8 cellular contexts compared by ENCODE assay signal in genomic region chr1:206706298-206706791, GRCh38. TPM values are rescaled to one million over a fixed set of nuclear protein-coding genes. Genes with fewer than 3 reads are reported as not detected.
DNase-seq lines count a peak whose midpoint lies in the region; ATAC-seq lines count a peak whose summit lies in the region.

No MANE protein-coding gene starts in this region.

- no peaks in the 10 kb centered on the region for H3K9me3 Mint-ChIP-seq in activated CD4-positive, alpha-beta T cell treated with anti-CD3 and anti-CD28 coated beads, Interleukin-2, amount 10 ng/mL, durations not matched to agents 24 days and 14 days

- H3K4me3 Mint-ChIP-seq in activated CD4-positive, alpha-beta T cell treated with anti-CD3 and anti-CD28 coated beads, Interleukin-2, amount 10 ng/mL, durations not matched to agents 24 days and 14 days, result peak overlapping the region; percentile 55

- peaks cover 84% of the 10 kb centered on the region for H3K4me1 Mint-ChIP-seq in activated CD4-positive, alpha-beta T cell treated with anti-CD3 and anti-CD28 coated beads, Interleukin-2, amount 10 ng/mL, durations not matched to agents 24 days and 14 days

- H3K27ac Mint-ChIP-seq in activated CD4-positive, alpha-beta T cell treated with anti-CD3 and anti-CD28 coated beads, Interleukin-2, amount 10 ng/mL, durations not matched to agents 24 days and 14 days, result peak overlapping the region; percentile 75

- ATAC-seq in left ventricle myocardium superior (peak; percentile 6), GM19397 (IDR thresholded peaks at IDR 0.05; ENCODE audit: unreplicated experiment) (no peak)

- DNase-seq in NCI-H2227 (lab: John Stamatoyannopoulos, UW; ENCODE audit: unreplicated experiment) (peak; percentile 16), NCI-H2227 treated with DMSO at 0.1 percent for 48 hours (lab: John Stamatoyannopoulos, UW) (no peak), left ventricle myocardium superior (no peak), superior temporal gyrus (ENCODE audit: extremely low spot score) (no peak), GDM1 (lab: John Stamatoyannopoulos, UW) (no peak)
- peak; percentile 70 for DNase-seq in activated CD4-positive, alpha-beta T cell treated with anti-CD3 and anti-CD28 coated beads, Interleukin-2, amount 10 ng/mL, durations not matched to agents 24 days and 14 days
- peak in 2 of 3 experiments; percentile 24 to 74 for DNase-seq in stimulated activated CD4-positive, alpha-beta T cell treated with anti-CD3 and anti-CD28 coated beads, TNF-alpha, amount 100 ng/mL, for 24 hours (ENCODE audit: low read depth in 3 of 3)

- H3K36me3 Mint-ChIP-seq in activated CD4-positive, alpha-beta T cell treated with anti-CD3 and anti-CD28 coated beads, Interleukin-2, amount 10 ng/mL, durations not matched to agents 24 days and 14 days (ENCODE audit: low read depth), result peaks cover 14% of the 10 kb centered on the region

- intact Hi-C loops in activated CD4-positive, alpha-beta T cell treated with anti-CD3 and anti-CD28 coated beads, Interleukin-2, amount 10 ng/mL, durations not matched to agents 24 days and 14 days (cut with micrococcal nuclease), result no loop called here
- intact Hi-C loops in left ventricle myocardium superior (cut with micrococcal nuclease), result no loop called here

- H3K27me3 Mint-ChIP-seq in activated CD4-positive, alpha-beta T cell treated with anti-CD3 and anti-CD28 coated beads, Interleukin-2, amount 10 ng/mL, durations not matched to agents 24 days and 14 days, result no peaks in the 10 kb centered on the region

RNA-seq across cellular contexts. Expression of gene MAPKAPK2, which starts 21.6 kb away (rescaled TPM):
- 95.1 and 97.4 TPM in 2 replicates for total RNA-seq in activated CD4-positive, alpha-beta T cell treated with anti-CD3 and anti-CD28 coated beads, Interleukin-2, amount 10 ng/mL, durations not matched to agents 24 days and 14 days
- 228 TPM for total RNA-seq in left ventricle myocardium superior

Comparison
In these comparisons a context has a peak if more than half of its experiments do, and no peak if none do; other contexts are left out.
1. DNase-seq: peak in NCI-H2227 (single experiment), activated CD4-positive, alpha-beta T cell treated with anti-CD3 and anti-CD28 coated beads, Interleukin-2, amount 10 ng/mL, durations not matched to agents 24 days and 14 days (single experiment) and stimulated activated CD4-positive, alpha-beta T cell treated with anti-CD3 and anti-CD28 coated beads, TNF-alpha, amount 100 ng/mL, for 24 hours (2 of 3); none in NCI-H2227 treated with DMSO at 0.1 percent for 48 hours (single experiment), left ventricle myocardium superior (single experiment), superior temporal gyrus (single experiment) and GDM1 (single experiment).